8 cellular contexts compared by ENCODE assay signal in the genomic region with DNA sequence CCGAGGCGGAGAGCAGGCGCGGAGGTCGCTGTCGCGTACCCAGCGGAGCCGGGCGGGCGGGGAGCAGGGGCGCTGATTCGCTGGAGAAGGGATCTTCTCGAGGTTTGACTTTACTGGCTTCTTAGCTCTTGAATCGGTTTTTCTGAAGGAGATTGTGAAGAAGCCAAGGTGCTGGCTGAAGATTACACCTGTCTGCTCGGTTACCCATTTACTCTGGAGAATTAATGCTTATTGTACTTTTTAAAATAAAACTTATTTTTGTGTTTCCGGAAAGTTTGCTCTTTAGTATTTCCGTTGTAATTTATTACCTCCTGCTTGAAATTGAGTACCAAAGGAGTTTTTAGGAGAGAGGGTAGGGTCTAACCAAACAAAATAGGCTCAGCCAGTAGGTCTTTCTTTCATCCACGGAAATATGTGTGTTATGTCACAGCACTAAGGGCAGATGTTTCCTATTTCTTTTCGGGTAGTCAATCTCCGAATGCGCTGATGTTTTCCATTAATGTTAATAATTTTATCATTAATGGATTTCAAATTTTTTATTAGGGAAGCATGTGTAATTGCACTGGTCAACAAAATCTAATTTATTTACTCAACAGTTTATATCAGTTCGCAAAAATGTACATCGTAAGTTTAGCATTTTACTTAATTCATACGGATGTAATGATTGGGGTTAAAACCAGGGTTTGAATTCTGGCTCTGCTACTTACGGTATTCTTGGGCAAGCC. TPM values are rescaled to one million over a fixed set of nuclear protein-coding genes. Genes with fewer than 3 reads are reported as not detected.
A peak's percentile ranks its signal among the peaks of the same experiment; 100 is the strongest.
DNase-seq lines count a peak whose midpoint lies in the region; ATAC-seq and TF ChIP-seq lines count a peak whose summit lies in the region.

No MANE protein-coding gene starts in this region.

- peaks cover 0 to 8% (median 0%) of the 10 kb centered on the region in 9 donors for H3K36me3 ChIP-seq in heart left ventricle
- no peaks in the 10 kb centered on the region for H3K36me3 ChIP-seq in kidney epithelial cell (ENCODE audit: control insufficient read depth, insufficient read depth, low read length)
- no peaks in the 10 kb centered on the region for H3K36me3 ChIP-seq in tibial artery

- POLR2A ChIA-PET in activated naive CD8-positive, alpha-beta T cell treated with anti-CD3 and anti-CD28 coated beads, Interleukin-2, amount 10 ng/mL, durations not matched to agents 7 days and 5 days (lab: Charles Lee), result interaction anchor here (0.5 to 4.4 kb wide), 27 partner anchors 9 to 770 kb away, joined by 3 to 84 read pairs (median 5); a partner anchor contains a TSS

- no peak for ATAC-seq in heart left ventricle
- ATAC-seq in left cardiac atrium, result no peak
- ATAC-seq in activated naive CD8-positive, alpha-beta T cell treated with anti-CD3 and anti-CD28 coated beads, Interleukin-2, amount 10 ng/mL, durations not matched to agents 7 days and 5 days (ENCODE audit: low read depth), result no peak
- ATAC-seq in omental fat pad (ENCODE audit: low FRiP score), result no peak

- TF ChIP-seq POLR2A in heart left ventricle (IDR thresholded peaks at IDR 0.05), result no peak

- intact Hi-C loops in heart left ventricle (cut with DNase I), result loop anchor here in 8 of 10 donors (1.0 to 10.0 kb wide), 8 partner anchors 28 to 212 kb away; a partner anchor contains a TSS
- intact Hi-C loops in left cardiac atrium (cut with DNase I), result loop anchor here in 1 of 2 donors (5.0 kb wide), 1 partner anchor 65 kb away; a partner anchor contains a TSS
- intact Hi-C loops in tibial artery (cut with DNase I; ENCODE audit: low total_unique reads), result loop anchor here (5.0 to 10.0 kb wide), 3 partner anchors 65 to 188 kb away; a partner anchor contains a TSS

- TF ChIP-seq CTCF in heart left ventricle (IDR thresholded peaks at IDR 0.05), result peak in 1 of 12 donors; percentile 13
- no peak for TF ChIP-seq CTCF in kidney epithelial cell (IDR thresholded peaks at IDR 0.05; ENCODE audit: insufficient read depth, low read length, poor library complexity, severe bottlenecking)
- no peak for TF ChIP-seq CTCF in tibial artery (IDR thresholded peaks at IDR 0.05)
- no peak for TF ChIP-seq CTCF in GM20000 (IDR thresholded peaks at IDR 0.05; ENCODE audit: extremely low read depth, missing control alignments)
- no peak for TF ChIP-seq CTCF in omental fat pad (IDR thresholded peaks at IDR 0.05)

- peak overlapping the region; percentile 89 to 99 (median 96) for H3K27ac ChIP-seq in heart left ventricle
- peak overlapping the region; percentile 86 to 97 for H3K27ac ChIP-seq in tibial artery

- no peaks in the 10 kb centered on the region for H3K27me3 ChIP-seq in heart left ventricle
- no peaks in the 10 kb centered on the region for H3K27me3 ChIP-seq in kidney epithelial cell (ENCODE audit: control insufficient read depth, insufficient read depth, low read length)
- no peaks in the 10 kb centered on the region for H3K27me3 ChIP-seq in tibial artery

- H3K9me3 Mint-ChIP-seq in activated naive CD8-positive, alpha-beta T cell treated with anti-CD3 and anti-CD28 coated beads, Interleukin-2, amount 10 ng/mL, durations not matched to agents 7 days and 5 days, result peaks cover 3% of the 10 kb centered on the region

- peaks cover 18% of the 10 kb centered on the region for H3K4me1 Mint-ChIP-seq in activated naive CD8-positive, alpha-beta T cell treated with anti-CD3 and anti-CD28 coated beads, Interleukin-2, amount 10 ng/mL, durations not matched to agents 7 days and 5 days

- 12 to 20% (median 13%) methylated on average over 18 to 26 of the region's 26 CpGs for WGBS in heart left ventricle, 4 donors

- H3K4me3 Mint-ChIP-seq in activated naive CD8-positive, alpha-beta T cell treated with anti-CD3 and anti-CD28 coated beads, Interleukin-2, amount 10 ng/mL, durations not matched to agents 7 days and 5 days, result peak overlapping the region; percentile 99

- peak overlapping the region; percentile 47 to 91 (median 82) for H3K4me3 ChIP-seq in heart left ventricle
- peak overlapping the region; percentile 96 for H3K4me3 ChIP-seq in kidney epithelial cell (ENCODE audit: low read depth, low read length)
- peak overlapping the region; percentile 61 to 76 for H3K4me3 ChIP-seq in tibial artery

- H3K4me1 ChIP-seq in heart left ventricle (peaks cover 0 to 44% (median 29%) of the 10 kb centered on the region in 12 donors), tibial artery (peaks cover 0 to 28% (median 19%) of the 10 kb centered on the region in 4 donors)

- H3K36me3 Mint-ChIP-seq in activated naive CD8-positive, alpha-beta T cell treated with anti-CD3 and anti-CD28 coated beads, Interleukin-2, amount 10 ng/mL, durations not matched to agents 7 days and 5 days, result peaks cover 22% of the 10 kb centered on the region

- peaks cover 0 to 25% (median 0%) of the 10 kb centered on the region in 12 donors for H3K9me3 ChIP-seq in heart left ventricle
- H3K9me3 ChIP-seq in tibial artery, result no peaks in the 10 kb centered on the region

- DNase-seq in heart left ventricle (no peak), left cardiac atrium (no peak), kidney epithelial cell (ENCODE audit: low read depth) (no peak), tibial artery (no peak), GM20000 (ENCODE audit: low spot score) (no peak), omental fat pad (ENCODE audit: low spot score) (no peak), NCI-H524 (lab: John Stamatoyannopoulos, UW) (no peak)
- no peak for DNase-seq in activated naive CD8-positive, alpha-beta T cell treated with anti-CD3 and anti-CD28 coated beads, Interleukin-2, amount 10 ng/mL, durations not matched to agents 7 days and 5 days

- H3K27me3 Mint-ChIP-seq in activated naive CD8-positive, alpha-beta T cell treated with anti-CD3 and anti-CD28 coated beads, Interleukin-2, amount 10 ng/mL, durations not matched to agents 7 days and 5 days, result no peaks in the 10 kb centered on the region

- H3K27ac Mint-ChIP-seq in activated naive CD8-positive, alpha-beta T cell treated with anti-CD3 and anti-CD28 coated beads, Interleukin-2, amount 10 ng/mL, durations not matched to agents 7 days and 5 days, result peak overlapping the region; percentile 100

RNA-seq across cellular contexts. Expression of a gene that starts 0.5 kb away (rescaled TPM):
- 100 to 1,000 TPM; 129 to 217 (median 160) TPM for total RNA-seq in heart left ventricle
- polyA plus RNA-seq in heart left ventricle, result 100 to 1,000 TPM; 262 to 299 TPM
- total RNA-seq in left cardiac atrium, result 100 to 1,000 TPM; 141 to 155 TPM
- 10 to 100 TPM; 88.0 to 88.4 TPM for total RNA-seq in activated naive CD8-positive, alpha-beta T cell treated with anti-CD3 and anti-CD28 coated beads, Interleukin-2, amount 10 ng/mL, durations not matched to agents 7 days and 5 days
- total RNA-seq in kidney epithelial cell, result 93.6 and 141 TPM in 2 replicates
- total RNA-seq in omental fat pad, result 10 to 100 TPM; 58.3 to 89.2 (median 74.3) TPM

RNA-seq across cellular contexts. Expression of a gene that starts 0.7 kb away (rescaled TPM):
- total RNA-seq in heart left ventricle (1 to 10 TPM in 6 of 9 donors, under 1 TPM in 2, not detected in 1; 0.82 to 2.0 (median 1.2) TPM), left cardiac atrium (1 to 10 TPM in 1 of 2 donors, under 1 TPM in 1; 0.77 to 2.2 TPM), kidney epithelial cell (not detected in 2 replicates), omental fat pad (1 to 10 TPM in 3 of 4 donors, under 1 TPM in 1; 0.31 to 7.9 (median 3.1) TPM)
- under 1 TPM in 1 of 2 donors, not detected in 1; 0.19 TPM for polyA plus RNA-seq in heart left ventricle
- total RNA-seq in activated naive CD8-positive, alpha-beta T cell treated with anti-CD3 and anti-CD28 coated beads, Interleukin-2, amount 10 ng/mL, durations not matched to agents 7 days and 5 days, result 1 to 10 TPM; 3.3 to 4.0 TPM

RNA-seq across cellular contexts. Expression of a gene that starts 27.8 kb away (rescaled TPM):
- total RNA-seq in heart left ventricle (10 to 100 TPM; 30.3 to 63.9 (median 34.5) TPM), left cardiac atrium (10 to 100 TPM; 28.5 to 32.1 TPM), kidney epithelial cell (55.7 and 65.4 TPM in 2 replicates), omental fat pad (10 to 100 TPM; 24.9 to 45.6 (median 30.7) TPM)
- 10 to 100 TPM; 23.9 to 66.8 TPM for polyA plus RNA-seq in heart left ventricle
- total RNA-seq in activated naive CD8-positive, alpha-beta T cell treated with anti-CD3 and anti-CD28 coated beads, Interleukin-2, amount 10 ng/mL, durations not matched to agents 7 days and 5 days, result 10 to 100 TPM; 34.8 to 36.2 TPM
